In the genomic region with DNA sequence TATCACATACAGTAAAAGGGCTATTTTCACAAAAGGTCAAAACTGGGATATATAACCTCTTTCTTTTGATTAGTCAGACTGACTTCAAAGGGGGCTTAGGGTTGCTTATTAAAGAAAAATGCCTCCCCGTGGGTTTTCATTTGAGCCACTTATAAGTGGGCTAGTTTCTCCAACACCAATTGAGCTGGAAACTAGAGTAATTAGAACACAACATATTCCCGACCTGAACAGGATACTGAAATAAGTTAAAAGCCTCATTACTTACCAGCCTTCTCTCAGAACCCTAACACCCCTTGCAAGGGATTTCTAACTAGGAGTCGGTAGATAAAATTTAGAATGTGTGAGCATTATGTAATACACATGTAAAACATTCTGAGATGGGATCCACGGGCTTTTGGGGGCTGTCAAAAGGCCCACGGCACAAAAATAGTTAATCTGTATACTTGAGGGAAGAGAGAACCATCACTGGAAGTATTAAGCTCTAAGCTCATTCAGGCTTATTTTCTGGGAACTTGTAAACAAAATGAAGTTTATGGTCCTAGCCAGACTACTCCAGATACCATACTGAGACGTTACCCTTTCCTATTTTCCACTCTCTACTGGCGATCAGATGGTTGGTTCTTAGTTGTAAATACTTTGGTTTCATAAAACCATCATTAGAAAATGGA, we compare ENCODE assay signal across 8 cellular contexts. TPM values are rescaled to one million over a fixed set of nuclear protein-coding genes. Genes with fewer than 3 reads are reported as not detected.
DNase-seq lines count a peak whose midpoint lies in the region; FAIRE-seq and TF ChIP-seq lines count a peak whose summit lies in the region.

No MANE protein-coding gene starts in this region.

- H3K4me2 ChIP-seq in H1 (ENCODE audit: insufficient read depth in 1 of 2, low read depth in 2 of 2, low read length in 2 of 2) (peak overlapping the region; percentile 58 to 81), parathyroid adenoma (ENCODE audit: low read length) (peak overlapping the region; percentile 93)

- peaks cover 0 to 26% of the 10 kb centered on the region in 2 experiments; a peak in 2 of 4 replicates for H3K79me2 ChIP-seq in H1 (ENCODE audit: control insufficient read depth in 1 of 2, insufficient read depth in 2 of 2, low read length in 2 of 2)
- H3K79me2 ChIP-seq in parathyroid adenoma = peaks cover 5% of the 10 kb centered on the region

- H3K9me3 Mint-ChIP-seq in Calu3 (ENCODE audit: low read depth, unreplicated experiment) = no peaks in the 10 kb centered on the region

- H4K91ac ChIP-seq in H1 (replicated peaks; ENCODE audit: insufficient read length, low read length) = no peak overlapping the region

- TF ChIP-seq POLR2A in H1 (IDR thresholded peaks at IDR 0.05; ENCODE audit: control extremely low read depth in 1 of 2, low read depth in 2 of 2, low read length in 2 of 2) = no peak

- peaks cover 15% of the 10 kb centered on the region for H3K36me3 Mint-ChIP-seq in Calu3 (ENCODE audit: insufficient read depth, unreplicated experiment)

- no peak overlapping the region for H2BK12ac ChIP-seq in H1 (ENCODE audit: low read depth, low read length)

- no peak overlapping the region for H3K14ac ChIP-seq in H1 (ENCODE audit: insufficient read length)

- no peak for TF ChIP-seq CTCF in Calu3 (IDR thresholded peaks at IDR 0.05; ENCODE audit: unreplicated experiment)
- no peak for TF ChIP-seq CTCF in H1 (IDR thresholded peaks at IDR 0.05; ENCODE audit: control extremely low read depth in 1 of 3, insufficient read depth in 1 of 3, low read depth in 1 of 3, low read length in 3 of 3)
- no peak for TF ChIP-seq CTCF in parathyroid adenoma (IDR thresholded peaks at IDR 0.05)

- H2BK120ac ChIP-seq in H1 (replicated peaks; ENCODE audit: low read depth, low read length) = no peak overlapping the region

- H3K18ac ChIP-seq in H1 (ENCODE audit: extremely low read depth, low read length) = no peak overlapping the region

- peak overlapping the region; percentile 98 for H3K27ac Mint-ChIP-seq in Calu3 (ENCODE audit: unreplicated experiment)

- H2AK5ac ChIP-seq in H1 (ENCODE audit: low read depth, low read length) = no peak overlapping the region

- H3K4me3 ChIP-seq in NT2/D1 (ENCODE audit: insufficient read length, low read depth) (peak overlapping the region; percentile 42), H1 (ENCODE audit: extremely low read depth in 1 of 4, insufficient read depth in 2 of 4, low read depth in 3 of 4, low read length in 4 of 4) (peak overlapping the region; percentile 59 to 72 (median 66)), parathyroid adenoma (ENCODE audit: low read depth, low read length) (peak overlapping the region; percentile 85)

- H3K4ac ChIP-seq in H1 (replicated peaks; ENCODE audit: insufficient read length, low read depth, low read length) = no peak overlapping the region

- POLR2A ChIA-PET in H1 (lab: Charles Lee; ENCODE audit: partially characterized antibody) = interaction anchor here (0.6 to 5.6 kb wide), 14 partner anchors 8 to 437 kb away, joined by 3 to 118 read pairs (median 6); a partner anchor contains a TSS

- no peak for TF ChIP-seq EP300 in H1 (IDR thresholded peaks at IDR 0.05; ENCODE audit: borderline replicate concordance in 1 of 2, low read depth in 2 of 2, low read length in 2 of 2)

- H2BK15ac ChIP-seq in H1 (ENCODE audit: low read length) = no peak overlapping the region

- DNase-seq in Calu3 (no peak), NT2/D1 (ENCODE audit: low read depth, low spot score) (no peak), H1 (ENCODE audit: low read depth in 1 of 2, low spot score in 2 of 2) (no peak), GOT3 (lab: John Stamatoyannopoulos, UW) (no peak), SIG-M5 treated with dmso at 0.1 percent for 504 hours (lab: John Stamatoyannopoulos, UW; ENCODE audit: unreplicated experiment) (no peak), SIG-M5 (lab: John Stamatoyannopoulos, UW) (no peak), COLO668 (lab: John Stamatoyannopoulos, UW; ENCODE audit: unreplicated experiment) (no peak)

- H2BK5ac ChIP-seq in H1 (ENCODE audit: low read depth, low read length) = no peak overlapping the region

- H4K20me1 ChIP-seq in H1 (replicated peaks in 1 of 2; ENCODE audit: control insufficient read depth in 1 of 2, insufficient read depth in 2 of 2, low read length in 2 of 2) = peaks cover 10 to 14% of the 10 kb centered on the region in 2 experiments

- no peak overlapping the region for H3K56ac ChIP-seq in H1 (replicated peaks; ENCODE audit: insufficient read length, low read depth, low read length)

- H3K23ac ChIP-seq in H1 (ENCODE audit: insufficient read length) = no peak overlapping the region

- H3K27me3 ChIP-seq in NT2/D1 (ENCODE audit: insufficient read depth, insufficient read length) = no peaks in the 10 kb centered on the region
- no peaks in the 10 kb centered on the region for H3K27me3 ChIP-seq in H1 (replicated peaks in 1 of 4; ENCODE audit: control insufficient read depth in 3 of 4, extremely low read depth in 1 of 4, insufficient read depth in 3 of 4, low read length in 3 of 4)
- H3K27me3 ChIP-seq in parathyroid adenoma (ENCODE audit: control insufficient read depth, insufficient read depth, low read length) = no peaks in the 10 kb centered on the region

- no peak overlapping the region for H2BK20ac ChIP-seq in H1 (ENCODE audit: low read length)

- peak overlapping the region; percentile 86 for H3K4me3 Mint-ChIP-seq in Calu3 (ENCODE audit: low read depth, unreplicated experiment)

- CTCF ChIA-PET in Calu3 (lab: Charles Lee) (interaction anchor here (1.0 kb wide), 1 partner anchor 22 kb away, joined by 6 read pairs; no protein-coding TSS in a partner anchor), H1 (lab: Charles Lee; ENCODE audit: partially characterized antibody) (interaction anchor here (1.2 to 3.2 kb wide), 5 partner anchors 11 to 547 kb away, joined by 3 to 27 read pairs (median 4); a partner anchor contains a TSS)

- no peak overlapping the region for H4K8ac ChIP-seq in H1 (ENCODE audit: extremely low read depth, insufficient read depth, low read length)

- H3K23me2 ChIP-seq in H1 (ENCODE audit: low read depth, low read length) = peaks cover 2% of the 10 kb centered on the region; the same call in 1 of the 2 replicates

- FAIRE-seq in H1 (lab: Jason Lieb, UNC) = no peak

- H3K27ac ChIP-seq in H1 (ENCODE audit: low read depth, low read length) (no peak overlapping the region), parathyroid adenoma (peak overlapping the region; percentile 95)

- peaks cover 15% of the 10 kb centered on the region for H3K36me3 ChIP-seq in NT2/D1 (ENCODE audit: insufficient read depth, insufficient read length, low read length)
- H3K36me3 ChIP-seq in H1 (ENCODE audit: control insufficient read depth in 2 of 4, insufficient read depth in 4 of 4, low read length in 3 of 4) = peaks cover 0 to 8% (median 0%) of the 10 kb centered on the region in 4 experiments; a peak in 1 of 8 replicates
- H3K36me3 ChIP-seq in parathyroid adenoma (ENCODE audit: control insufficient read depth, insufficient read depth, low read length) = no peaks in the 10 kb centered on the region

- no peak overlapping the region for H4K5ac ChIP-seq in H1 (ENCODE audit: insufficient read length, low read depth, low read length)

- peaks cover 17% of the 10 kb centered on the region for H3K4me1 Mint-ChIP-seq in Calu3 (ENCODE audit: low read depth, unreplicated experiment)

- H3K4me1 ChIP-seq in NT2/D1 (ENCODE audit: insufficient read depth, insufficient read length) = no peaks in the 10 kb centered on the region
- H3K4me1 ChIP-seq in H1 (replicated peaks in 1 of 4; ENCODE audit: control insufficient read depth in 3 of 4, insufficient read depth in 4 of 4, low read length in 3 of 4) = peaks cover 0 to 6% (median 5%) of the 10 kb centered on the region in 4 experiments; a peak in 3 of 7 replicates
- H3K4me1 ChIP-seq in parathyroid adenoma = peaks cover 20% of the 10 kb centered on the region

- H3K9ac ChIP-seq in NT2/D1 (ENCODE audit: insufficient read length, low read depth) (peak overlapping the region; percentile 80), H1 (replicated peaks in 1 of 4; ENCODE audit: extremely low read depth in 1 of 4, low read depth in 3 of 4, low read length in 3 of 4) (peak overlapping the region in 2 of 4 experiments; percentile 70 to 87; a peak in 3 of 7 replicates), parathyroid adenoma (no peak overlapping the region)

- peaks cover 2% of the 10 kb centered on the region; the same call in 1 of the 2 replicates for H3K79me1 ChIP-seq in H1 (ENCODE audit: low read depth, low read length)

- BruUV-seq in Calu3 (replicated peaks; lab: Mats Ljungman, UMichigan) = no TSS peak

- TF ChIP-seq RAD21 in H1 (IDR thresholded peaks at IDR 0.05 in 1 of 2, conservative IDR thresholded peaks at IDR 0.05 in 1 of 2; ENCODE audit: low read depth in 2 of 2, low read length in 2 of 2) = no peak

- 50% methylated on average over 7 of the region's 7 CpGs; no CpG with 5 or more reads in 1 of the 2 experiments for WGBS in H1 (ENCODE audit: extremely low coverage in 1 of 2, insufficient coverage in 1 of 2, insufficient read length in 1 of 2, insufficient replicate concordance in 2 of 2, low coverage in 1 of 2, low lambda C conversion rate in 2 of 2, missing lambda C conversion rate in 1 of 2), 2 experiments

- no peaks in the 10 kb centered on the region for H3K9me3 ChIP-seq in NT2/D1 (ENCODE audit: insufficient read depth, low read length)
- H3K9me3 ChIP-seq in H1 (ENCODE audit: insufficient read depth in 2 of 2, low read depth in 1 of 2, low read length in 1 of 2) = no peaks in the 10 kb centered on the region
- H3K9me3 ChIP-seq in parathyroid adenoma (ENCODE audit: control insufficient read depth, low read length) = no peaks in the 10 kb centered on the region

- no peak overlapping the region for H2AFZ ChIP-seq in H1 (ENCODE audit: low read length)
- peak overlapping the region; percentile 82 for H2AFZ ChIP-seq in parathyroid adenoma

- intact Hi-C loops in Calu3 (cut with micrococcal nuclease; ENCODE audit: unreplicated experiment) = loop anchor here (1.0 kb wide), 1 partner anchor 27 kb away; no protein-coding TSS in a partner anchor

- H3K27me3 Mint-ChIP-seq in Calu3 (ENCODE audit: unreplicated experiment) = no peaks in the 10 kb centered on the region

TF ChIP-seq in H1, 55 proteins besides CTCF, POLR2A, EP300 and RAD21 (continues in another document):
- no peak for TF ChIP-seq BACH1 (IDR thresholded peaks at IDR 0.05; ENCODE audit: low read length)

RNA-seq across cellular contexts. Expression of a gene that starts 29.3 kb away (rescaled TPM):
- 37.7 and 39.1 TPM in 2 replicates for total RNA-seq in Calu3 (2022)
- 43.8 and 45.0 TPM in 2 replicates for total RNA-seq in H1 (2021; fragmentation: NEBNext Ultra II Directional; extraction: Animal tissue kit (Norgen Biotek cat#: 25700))
- polyA plus RNA-seq in H1 (2011; rRNA removed) = 10.9 and 12.5 TPM in 2 replicates
- 10.3 TPM for polyA plus RNA-seq in H1 (2011; cell fraction: cytosol; rRNA removed)
- polyA plus RNA-seq in H1 (2011; cell fraction: nucleus; rRNA removed) = 29.9 TPM
- 29.3 to 30.8 TPM (median 30.3 TPM) in 4 replicates for polyA plus RNA-seq in H1 (2012, experiment 1 of 2)
- 1.4 TPM for polyA plus RNA-seq in H1 (2012, experiment 2 of 2)
- 23.6 TPM for polyA plus RNA-seq in H1 (2013, experiment 1 of 2)
- 21.7 TPM for polyA plus RNA-seq in H1 (2013, experiment 2 of 2)
- 60.3 and 78.3 TPM in 2 replicates for polyA minus RNA-seq in H1 (2011; rRNA and poly(A)+ RNA removed)
- 24.1 TPM for polyA minus RNA-seq in H1 (2011; cell fraction: cytosol; rRNA and poly(A)+ RNA removed)
- polyA minus RNA-seq in H1 (2011; cell fraction: nucleus; rRNA and poly(A)+ RNA removed) = 127 TPM
